Comparison of ENCODE assay signal across 8 cellular contexts in the genomic region with DNA sequence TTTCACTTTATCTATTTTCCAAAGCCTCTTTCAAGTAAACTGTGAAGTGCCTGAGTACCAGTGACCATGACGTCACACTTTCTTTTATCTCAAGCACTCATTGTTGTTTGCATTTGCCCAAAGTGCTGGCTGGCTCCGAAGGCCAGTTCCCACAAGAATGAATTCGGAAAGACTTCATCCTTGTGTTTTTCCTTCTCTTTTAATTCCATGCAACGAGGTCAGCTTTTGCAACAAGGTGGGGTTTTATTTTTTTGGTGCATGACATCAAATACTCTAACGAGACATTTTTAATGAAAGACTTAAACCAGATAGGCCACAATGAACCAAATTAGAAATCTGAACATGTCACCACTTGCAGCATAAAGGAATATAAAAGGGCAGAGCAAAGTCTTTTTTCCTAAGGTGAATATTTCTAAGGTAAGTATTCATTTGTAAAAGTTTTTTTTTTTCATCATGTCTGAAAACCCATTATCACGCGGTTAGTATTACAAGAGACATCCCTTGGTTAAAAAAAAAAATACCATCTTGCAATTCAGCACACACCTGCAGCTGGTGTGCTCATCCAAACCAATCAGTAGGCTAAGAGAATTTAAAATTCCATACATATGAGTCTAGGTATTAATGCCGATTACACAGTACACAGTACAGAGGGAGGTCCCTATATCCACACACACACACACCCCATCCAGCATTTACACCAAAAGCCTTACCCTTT. TPM values are rescaled to one million over a fixed set of nuclear protein-coding genes. Genes with fewer than 3 reads are reported as not detected.
A peak's percentile ranks its signal among the peaks of the same experiment; 100 is the strongest.
DNase-seq lines count a peak whose midpoint lies in the region; ATAC-seq and TF ChIP-seq lines count a peak whose summit lies in the region.

No MANE protein-coding gene starts in this region.

- DNase-seq in cardiac muscle cell (ENCODE audit: low read depth in 1 of 2, low spot score in 1 of 2) (peak; percentile 49 to 81), Right ventricle myocardium superior (no peak), PC-9 (peak; percentile 16 to 83), neural crest cell (ENCODE audit: low read depth, low spot score) (no peak)
- no peak for DNase-seq in activated CD4-positive, alpha-beta T cell treated with anti-CD3 and anti-CD28 coated beads for 4 hours

- peaks cover 16% of the 10 kb centered on the region; the same call in 1 of the 2 replicates for H3F3A ChIP-seq in PC-9 (ENCODE audit: insufficient read depth, low read depth)

- CTCF ChIA-PET in PC-9 (lab: Charles Lee), result interaction anchor here (0.6 kb wide), 2 partner anchors 158 to 206 kb away, joined by 3 read pairs; no protein-coding TSS in a partner anchor

- H3K27ac Mint-ChIP-seq in neural crest cell (ENCODE audit: unreplicated experiment), result peak overlapping the region; percentile 94

- H3K79me2 ChIP-seq in PC-9 (ENCODE audit: low read depth), result peaks cover 63% of the 10 kb centered on the region

- H3K4me1 ChIP-seq in cardiac muscle cell (ENCODE audit: low read depth) (peaks cover 17% of the 10 kb centered on the region), PC-9 (replicated peaks; ENCODE audit: insufficient read depth) (peaks cover 26% of the 10 kb centered on the region), endocrine pancreas (ENCODE audit: control insufficient read depth, insufficient read depth, low read length) (no peaks in the 10 kb centered on the region)

- peaks cover 2% of the 10 kb centered on the region for H3K36me3 Mint-ChIP-seq in neural crest cell (ENCODE audit: low read depth)

- H3K27me3 ChIP-seq in cardiac muscle cell (no peaks in the 10 kb centered on the region), PC-9 (ENCODE audit: insufficient read depth, low read depth) (no peaks in the 10 kb centered on the region), endocrine pancreas (ENCODE audit: control insufficient read depth, insufficient read depth, low read length) (no peaks in the 10 kb centered on the region)

- no peak overlapping the region for H3K9ac ChIP-seq in endocrine pancreas (ENCODE audit: control insufficient read depth, insufficient read depth, low read length)

- intact Hi-C loops in Right ventricle myocardium superior (cut with DNase I), result no loop called here
- intact Hi-C loops in PC-9 (cut with micrococcal nuclease; ENCODE audit: unreplicated experiment), result loop anchor here (1.0 to 5.0 kb wide), 8 partner anchors 30 to 642 kb away; partner anchors contain the start of gene HJURP

- ATAC-seq in Right ventricle myocardium superior (ENCODE audit: poor library complexity) (no peak), HG02870 (IDR thresholded peaks at IDR 0.05; ENCODE audit: unreplicated experiment) (no peak), HG03521 (IDR thresholded peaks at IDR 0.05; ENCODE audit: unreplicated experiment) (no peak)

- H3K27ac ChIP-seq in cardiac muscle cell, result no peak overlapping the region
- peak overlapping the region; percentile 48; the same call in 1 of the 2 replicates for H3K27ac ChIP-seq in PC-9

- TF ChIP-seq CTCF in cardiac muscle cell (IDR thresholded peaks at IDR 0.05; ENCODE audit: low read depth, low read length), result no peak
- TF ChIP-seq CTCF in PC-9 (conservative IDR thresholded peaks at IDR 0.05), result no peak
- no peak for TF ChIP-seq CTCF in neural crest cell (conservative IDR thresholded peaks at IDR 0.05)

- no peaks in the 10 kb centered on the region for H3K9me3 Mint-ChIP-seq in neural crest cell

- H3K27me3 Mint-ChIP-seq in neural crest cell (ENCODE audit: low read depth), result peaks cover 29% of the 10 kb centered on the region

- peaks cover 41% of the 10 kb centered on the region for H3K4me1 Mint-ChIP-seq in neural crest cell

- H4K20me1 ChIP-seq in PC-9 (ENCODE audit: insufficient read depth), result peaks cover 27% of the 10 kb centered on the region

- no peak overlapping the region for H2AFZ ChIP-seq in PC-9

- POLR2A ChIA-PET in PC-9 (lab: Charles Lee; ENCODE audit: unreplicated experiment), result interaction anchor here (0.6 to 0.8 kb wide), 2 partner anchors 67 to 69 kb away, joined by 3 to 4 read pairs; no protein-coding TSS in a partner anchor

- H3K4me3 Mint-ChIP-seq in neural crest cell, result peak overlapping the region; percentile 93

- H3K9me3 ChIP-seq in cardiac muscle cell (ENCODE audit: low read depth), result no peaks in the 10 kb centered on the region
- H3K9me3 ChIP-seq in PC-9 (ENCODE audit: insufficient read depth, low read depth), result no peaks in the 10 kb centered on the region
- H3K9me3 ChIP-seq in endocrine pancreas (ENCODE audit: control insufficient read depth, low read length), result no peaks in the 10 kb centered on the region

- no peaks in the 10 kb centered on the region for H3K36me3 ChIP-seq in cardiac muscle cell
- H3K36me3 ChIP-seq in PC-9 (ENCODE audit: low read depth), result peaks cover 28% of the 10 kb centered on the region
- no peaks in the 10 kb centered on the region for H3K36me3 ChIP-seq in endocrine pancreas (ENCODE audit: control insufficient read depth, insufficient read depth, low read length)

- H3K4me3 ChIP-seq in cardiac muscle cell (peak overlapping the region; percentile 50), PC-9 (peak overlapping the region; percentile 91), endocrine pancreas (ENCODE audit: control insufficient read depth, insufficient read depth, low read length) (peak overlapping the region; percentile 56)

- peak overlapping the region; percentile 83 for H3K4me2 ChIP-seq in PC-9

- no peaks in the 10 kb centered on the region for H3K9me2 ChIP-seq in PC-9 (ENCODE audit: insufficient read depth)

- no TSS peak for BruUV-seq in PC-9 (replicated peaks; lab: Mats Ljungman, UMichigan)

RNA-seq across cellular contexts. Expression of gene ARL4C, which starts 2.4 kb away (rescaled TPM):
- total RNA-seq in cardiac muscle cell (5.6 and 7.0 TPM in 2 replicates), Right ventricle myocardium superior (2.9 TPM), PC-9 (2021) (51.3 TPM in 2 replicates), neural crest cell (27.3 and 29.5 TPM in 2 replicates)
- polyA plus RNA-seq in cardiac muscle cell, result 10.0 and 12.1 TPM in 2 replicates

Comparison
In these comparisons a context has a peak if more than half of its experiments do, and no peak if none do; other contexts are left out.
1. DNase-seq: peak in cardiac muscle cell (2 of 2) and PC-9 (2 of 2); none in Right ventricle myocardium superior (single experiment), neural crest cell (single experiment) and activated CD4-positive, alpha-beta T cell treated with anti-CD3 and anti-CD28 coated beads for 4 hours (0 of 2).
2. Peak in every context shown above with its lines, with median percentiles within 50 percentile points of each other: H3K4me3 ChIP-seq.